Comparison of ENCODE assay signal across 15 cellular contexts in the genomic region with DNA sequence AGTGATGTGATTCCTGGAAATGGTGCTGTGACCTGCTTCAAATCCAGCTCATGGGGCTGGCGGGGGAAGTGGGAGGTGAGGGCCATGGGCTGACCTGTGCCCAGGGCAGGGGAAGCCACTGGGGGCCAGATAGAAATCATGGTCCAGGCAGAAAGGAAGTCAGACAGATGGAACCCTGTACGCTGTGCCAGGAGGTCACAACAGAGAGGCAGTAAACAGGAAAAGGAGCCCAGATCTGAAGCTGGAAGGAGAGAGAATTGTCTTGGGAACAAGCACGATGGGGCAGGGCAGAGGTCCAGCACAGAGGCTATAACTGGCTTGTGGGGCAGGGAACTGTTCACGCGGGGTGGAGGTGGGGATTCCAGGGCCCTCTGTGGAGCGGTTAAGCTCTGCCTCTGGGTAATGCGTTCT.
DNase-seq lines count a peak whose midpoint lies in the region; ATAC-seq and TF ChIP-seq lines count a peak whose summit lies in the region.
"Had no signal": no experiment of that assay in that cellular context is flagged by ENCODE, and none has a peak within 500 bp of the region (broad histone marks: within the 10 kb centered on the region; RNA-seq: fewer than 3 reads in every experiment).

No MANE protein-coding gene starts in this region.

- no peaks in the 10 kb centered on the region for H3K27me3 Mint-ChIP-seq in activated naive CD4-positive, alpha-beta T cell treated with anti-CD3 and anti-CD28 coated beads, Interleukin-2, amount 10 ng/mL, durations not matched to agents 7 days and 5 days
- H3K27me3 Mint-ChIP-seq in activated naive CD4-positive, alpha-beta T cell treated with anti-CD3 and anti-CD28 coated beads for 36 hours (ENCODE audit: low read depth): no peaks in the 10 kb centered on the region
- no peaks in the 10 kb centered on the region for H3K27me3 Mint-ChIP-seq in naive thymus-derived CD4-positive, alpha-beta T cell
- no peaks in the 10 kb centered on the region for H3K27me3 Mint-ChIP-seq in stimulated activated naive B cell treated with anti-CD40 and anti-IgM and Interleukin-4, amounts not matched to agents 10 μg/mL and 1 μg/mL and 100 μg/mL, for 72 hours
- H3K27me3 Mint-ChIP-seq: activated CD4-positive, alpha-beta memory T cell treated with anti-CD3 and anti-CD28 coated beads for 36 hours had no signal

- H3K27ac ChIP-seq in naive thymus-derived CD4-positive, alpha-beta T cell (ENCODE audit: low read depth, low read length): no peak overlapping the region
- H3K27ac ChIP-seq in tibial artery: peak overlapping the region in 1 of 2 donors; percentile 22

- H3K4me3 ChIP-seq in fibroblast of pulmonary artery (replicated peaks; ENCODE audit: low read depth, low read length) (no peak overlapping the region), tibial artery (no peak overlapping the region)
- no peak overlapping the region for H3K4me3 ChIP-seq in naive thymus-derived CD4-positive, alpha-beta T cell (ENCODE audit: low read length)
- H3K4me3 ChIP-seq: GM12878, HAP-1 had no signal

- H3K4me1 ChIP-seq in naive thymus-derived CD4-positive, alpha-beta T cell (ENCODE audit: control insufficient read depth in 2 of 2, insufficient read depth in 2 of 2, low read length in 2 of 2): no peaks in the 10 kb centered on the region
- peaks cover 0 to 5% (median 2%) of the 10 kb centered on the region in 4 donors for H3K4me1 ChIP-seq in tibial artery

- TF ChIP-seq CTCF in fibroblast of pulmonary artery (IDR thresholded peaks at IDR 0.05; ENCODE audit: low read length, missing control alignments): no peak
- no peak for TF ChIP-seq CTCF in tibial artery (IDR thresholded peaks at IDR 0.05)

- H3K4me1 Mint-ChIP-seq in activated naive CD4-positive, alpha-beta T cell treated with anti-CD3 and anti-CD28 coated beads, Interleukin-2, amount 10 ng/mL, durations not matched to agents 7 days and 5 days: no peaks in the 10 kb centered on the region
- H3K4me1 Mint-ChIP-seq in activated naive CD4-positive, alpha-beta T cell treated with anti-CD3 and anti-CD28 coated beads for 36 hours (ENCODE audit: low read depth): peaks cover 5% of the 10 kb centered on the region
- H3K4me1 Mint-ChIP-seq in naive thymus-derived CD4-positive, alpha-beta T cell: peaks cover 3 to 43% (median 32%) of the 10 kb centered on the region in 7 donors
- peaks cover 12 to 14% of the 10 kb centered on the region in 2 donors for H3K4me1 Mint-ChIP-seq in stimulated activated naive B cell treated with anti-CD40 and anti-IgM and Interleukin-4, amounts not matched to agents 10 μg/mL and 1 μg/mL and 100 μg/mL, for 72 hours

- no peak for ATAC-seq in naive thymus-derived CD4-positive, alpha-beta T cell
- no peak for ATAC-seq in stimulated activated naive B cell treated with anti-CD40 and anti-IgM and Interleukin-4, amounts not matched to agents 10 μg/mL and 1 μg/mL and 100 μg/mL, for 72 hours (replicated peaks)
- no peak for ATAC-seq in GM19452 (IDR thresholded peaks at IDR 0.05; ENCODE audit: unreplicated experiment)
- ATAC-seq: GM12878 had no signal

- intact Hi-C loops in activated naive CD4-positive, alpha-beta T cell treated with anti-CD3 and anti-CD28 coated beads for 36 hours (cut with micrococcal nuclease): no loop called here
- intact Hi-C loops in naive thymus-derived CD4-positive, alpha-beta T cell (cut with micrococcal nuclease): no loop called here
- intact Hi-C loops in tibial artery (cut with DNase I; ENCODE audit: low total_unique reads): no loop called here

- POLR2A ChIA-PET in naive thymus-derived CD4-positive, alpha-beta T cell (lab: Charles Lee): no interaction called here

- DNase-seq in activated naive CD4-positive, alpha-beta T cell treated with anti-CD3 and anti-CD28 coated beads, Interleukin-2, amount 10 ng/mL, durations not matched to agents 7 days and 5 days: no peak
- DNase-seq in activated naive CD4-positive, alpha-beta T cell treated with anti-CD3 and anti-CD28 coated beads for 36 hours: no peak
- DNase-seq in fibroblast of pulmonary artery (ENCODE audit: low read depth) (peak; percentile 43), tibial artery (peak; percentile 48 to 82), NCI-H526 treated with DMSO at 0.1 percent for 48 hours (lab: John Stamatoyannopoulos, UW) (no peak)
- no peak for DNase-seq in naive thymus-derived CD4-positive, alpha-beta T cell
- no peak for DNase-seq in stimulated activated naive B cell treated with anti-CD40 and anti-IgM and Interleukin-4, amounts not matched to agents 10 μg/mL and 1 μg/mL and 100 μg/mL, for 72 hours
- DNase-seq: activated CD4-positive, alpha-beta memory T cell treated with anti-CD3 and anti-CD28 coated beads for 36 hours; activated naive CD4-positive, alpha-beta T cell; DMS79; effector CD8-positive, alpha-beta T cell; RPMI8226 had no signal

- no peaks in the 10 kb centered on the region for H3K27me3 ChIP-seq in naive thymus-derived CD4-positive, alpha-beta T cell (ENCODE audit: control insufficient read depth in 2 of 2, insufficient read depth in 2 of 2, low read length in 2 of 2)
- H3K27me3 ChIP-seq in tibial artery: no peaks in the 10 kb centered on the region

- H3K36me3 Mint-ChIP-seq in activated naive CD4-positive, alpha-beta T cell treated with anti-CD3 and anti-CD28 coated beads, Interleukin-2, amount 10 ng/mL, durations not matched to agents 7 days and 5 days: peaks cover 53% of the 10 kb centered on the region
- H3K36me3 Mint-ChIP-seq in activated naive CD4-positive, alpha-beta T cell treated with anti-CD3 and anti-CD28 coated beads for 36 hours (ENCODE audit: low read depth): peaks cover 32% of the 10 kb centered on the region
- H3K36me3 Mint-ChIP-seq in naive thymus-derived CD4-positive, alpha-beta T cell: peaks cover 18 to 67% (median 33%) of the 10 kb centered on the region in 5 donors
- peaks cover 0 to 4% of the 10 kb centered on the region in 2 donors for H3K36me3 Mint-ChIP-seq in stimulated activated naive B cell treated with anti-CD40 and anti-IgM and Interleukin-4, amounts not matched to agents 10 μg/mL and 1 μg/mL and 100 μg/mL, for 72 hours

- CTCF ChIA-PET in activated naive CD4-positive, alpha-beta T cell treated with anti-CD3 and anti-CD28 coated beads, Interleukin-2, amount 10 ng/mL, durations not matched to agents 7 days and 5 days (lab: Charles Lee): no interaction called here
- CTCF ChIA-PET in activated naive CD4-positive, alpha-beta T cell treated with anti-CD3 and anti-CD28 coated beads for 36 hours (lab: Charles Lee): interaction anchor here (1.2 kb wide), 2 partner anchors 13 to 96 kb away, joined by 3 to 4 read pairs; no protein-coding TSS in a partner anchor
- CTCF ChIA-PET in naive thymus-derived CD4-positive, alpha-beta T cell (lab: Charles Lee): no interaction called here

- H3K9me3 ChIP-seq in naive thymus-derived CD4-positive, alpha-beta T cell (ENCODE audit: control insufficient read depth in 2 of 3, low read length in 3 of 3): no peaks in the 10 kb centered on the region
- H3K9me3 ChIP-seq in tibial artery: no peaks in the 10 kb centered on the region
- H3K9me3 ChIP-seq: HAP-1 had no signal

- peak overlapping the region; percentile 65 for H3K27ac Mint-ChIP-seq in activated naive CD4-positive, alpha-beta T cell treated with anti-CD3 and anti-CD28 coated beads, Interleukin-2, amount 10 ng/mL, durations not matched to agents 7 days and 5 days
- no peak overlapping the region for H3K27ac Mint-ChIP-seq in activated naive CD4-positive, alpha-beta T cell treated with anti-CD3 and anti-CD28 coated beads for 36 hours
- H3K27ac Mint-ChIP-seq in naive thymus-derived CD4-positive, alpha-beta T cell: peak overlapping the region in 7 of 9 donors; percentile 10 to 87 (median 48)
- no peak overlapping the region for H3K27ac Mint-ChIP-seq in stimulated activated naive B cell treated with anti-CD40 and anti-IgM and Interleukin-4, amounts not matched to agents 10 μg/mL and 1 μg/mL and 100 μg/mL, for 72 hours
- H3K27ac Mint-ChIP-seq: activated CD4-positive, alpha-beta memory T cell treated with anti-CD3 and anti-CD28 coated beads for 36 hours had no signal

- peaks cover 5% of the 10 kb centered on the region for H3K9me3 Mint-ChIP-seq in activated naive CD4-positive, alpha-beta T cell treated with anti-CD3 and anti-CD28 coated beads, Interleukin-2, amount 10 ng/mL, durations not matched to agents 7 days and 5 days
- H3K9me3 Mint-ChIP-seq in activated naive CD4-positive, alpha-beta T cell treated with anti-CD3 and anti-CD28 coated beads for 36 hours: no peaks in the 10 kb centered on the region
- peaks cover 0 to 6% (median 1%) of the 10 kb centered on the region in 11 donors for H3K9me3 Mint-ChIP-seq in naive thymus-derived CD4-positive, alpha-beta T cell
- peaks cover 4 to 6% of the 10 kb centered on the region in 2 donors for H3K9me3 Mint-ChIP-seq in stimulated activated naive B cell treated with anti-CD40 and anti-IgM and Interleukin-4, amounts not matched to agents 10 μg/mL and 1 μg/mL and 100 μg/mL, for 72 hours

- peaks cover 0 to 50% (median 4%) of the 10 kb centered on the region in 3 experiments for H3K36me3 ChIP-seq in naive thymus-derived CD4-positive, alpha-beta T cell (ENCODE audit: control insufficient read depth in 2 of 3, insufficient read depth in 3 of 3, low read length in 3 of 3)
- H3K36me3 ChIP-seq in tibial artery: no peaks in the 10 kb centered on the region
- H3K36me3 ChIP-seq: HAP-1 had no signal

- H3K4me3 Mint-ChIP-seq in activated naive CD4-positive, alpha-beta T cell treated with anti-CD3 and anti-CD28 coated beads, Interleukin-2, amount 10 ng/mL, durations not matched to agents 7 days and 5 days: no peak overlapping the region
- H3K4me3 Mint-ChIP-seq in activated naive CD4-positive, alpha-beta T cell treated with anti-CD3 and anti-CD28 coated beads for 36 hours: no peak overlapping the region
- H3K4me3 Mint-ChIP-seq in naive thymus-derived CD4-positive, alpha-beta T cell: no peak overlapping the region
- no peak overlapping the region for H3K4me3 Mint-ChIP-seq in stimulated activated naive B cell treated with anti-CD40 and anti-IgM and Interleukin-4, amounts not matched to agents 10 μg/mL and 1 μg/mL and 100 μg/mL, for 72 hours
- H3K4me3 Mint-ChIP-seq: activated CD4-positive, alpha-beta memory T cell treated with anti-CD3 and anti-CD28 coated beads for 36 hours had no signal

Comparison
In these comparisons a context has a peak if more than half of its experiments do, and no peak if none do; other contexts are left out.
1. H3K27ac Mint-ChIP-seq: peak in activated naive CD4-positive, alpha-beta T cell treated with anti-CD3 and anti-CD28 coated beads, Interleukin-2, amount 10 ng/mL, durations not matched to agents 7 days and 5 days (single experiment) and naive thymus-derived CD4-positive, alpha-beta T cell (7 of 9); none in activated naive CD4-positive, alpha-beta T cell treated with anti-CD3 and anti-CD28 coated beads for 36 hours (single experiment) and stimulated activated naive B cell treated with anti-CD40 and anti-IgM and Interleukin-4, amounts not matched to agents 10 μg/mL and 1 μg/mL and 100 μg/mL, for 72 hours (single experiment).
2. DNase-seq: peak in fibroblast of pulmonary artery (single experiment) and tibial artery (2 of 2); none in activated naive CD4-positive, alpha-beta T cell treated with anti-CD3 and anti-CD28 coated beads, Interleukin-2, amount 10 ng/mL, durations not matched to agents 7 days and 5 days (single experiment), activated naive CD4-positive, alpha-beta T cell treated with anti-CD3 and anti-CD28 coated beads for 36 hours (single experiment), naive thymus-derived CD4-positive, alpha-beta T cell (0 of 9), stimulated activated naive B cell treated with anti-CD40 and anti-IgM and Interleukin-4, amounts not matched to agents 10 μg/mL and 1 μg/mL and 100 μg/mL, for 72 hours (single experiment) and NCI-H526 treated with DMSO at 0.1 percent for 48 hours (single experiment).